Comparison of ENCODE assay signal across 9 cellular contexts in the genomic region with DNA sequence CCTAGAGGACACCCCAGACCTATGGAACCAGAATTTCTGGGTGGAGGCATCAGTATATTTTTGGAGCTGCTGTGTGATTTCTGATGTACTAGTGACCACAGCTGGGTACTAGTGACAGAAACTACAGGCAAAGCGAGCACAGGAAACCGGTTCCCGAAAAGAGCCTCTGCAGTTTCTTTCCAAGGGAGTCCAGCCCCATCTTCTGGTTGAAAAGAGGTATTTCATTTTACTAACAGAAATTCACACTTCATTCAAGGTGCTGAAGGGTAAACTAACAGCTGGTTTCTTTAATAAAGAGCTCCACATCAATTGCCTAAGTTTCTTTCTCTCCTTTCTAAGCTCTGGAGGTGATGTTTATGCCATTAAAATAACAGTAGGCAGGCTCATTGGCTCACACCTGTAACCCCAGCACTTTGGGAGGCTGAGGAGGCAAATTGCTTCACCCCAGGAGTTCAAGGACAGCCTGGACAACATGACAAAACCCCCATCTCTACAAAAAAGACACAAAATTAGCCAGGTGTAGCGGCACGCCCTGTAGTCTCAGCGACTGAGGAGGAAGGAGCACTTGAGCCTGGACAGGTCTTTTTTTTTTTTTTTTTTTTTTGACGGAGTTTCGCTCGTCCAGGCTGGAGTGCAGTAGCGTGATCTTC. TPM values are rescaled to one million over a fixed set of nuclear protein-coding genes. Genes with fewer than 3 reads are reported as not detected.
DNase-seq lines count a peak whose midpoint lies in the region; ATAC-seq and TF ChIP-seq lines count a peak whose summit lies in the region.
"Had no signal": no experiment of that assay in that cellular context is flagged by ENCODE, and none has a peak within 500 bp of the region (broad histone marks: within the 10 kb centered on the region; RNA-seq: fewer than 3 reads in every experiment).

No MANE protein-coding gene starts in this region.

- no peak overlapping the region for H3K27ac Mint-ChIP-seq in effector memory CD8-positive, alpha-beta T cell

- peaks cover 12% of the 10 kb centered on the region for H3K36me3 Mint-ChIP-seq in effector memory CD8-positive, alpha-beta T cell (ENCODE audit: insufficient read depth)

- no peak overlapping the region for H4K8ac ChIP-seq in mesendoderm (ENCODE audit: low read depth, low read length)

- H3K9me3 Mint-ChIP-seq in effector memory CD8-positive, alpha-beta T cell, result no peaks in the 10 kb centered on the region

- H2BK5ac ChIP-seq in mesendoderm (ENCODE audit: low read length), result no peak overlapping the region

- peak in 2 of 3 experiments; percentile 10 to 56 for DNase-seq in NCI-H1417 (lab: John Stamatoyannopoulos, UW)
- DNase-seq in NCI-H1417 treated with DMSO at 0.1 percent for 48 hours (lab: John Stamatoyannopoulos, UW), result no peak
- peak; percentile 70 for DNase-seq in HEK293T (ENCODE audit: extremely low spot score)
- no peak for DNase-seq in RWPE2 (ENCODE audit: low spot score)
- peak; percentile 8 to 30 (median 21) for DNase-seq in effector memory CD8-positive, alpha-beta T cell
- DNase-seq in mesendoderm, result peak; percentile 70

- no peak overlapping the region for H3K23ac ChIP-seq in mesendoderm (ENCODE audit: low read length)

- H2AK5ac ChIP-seq in mesendoderm (ENCODE audit: low read length), result no peak overlapping the region

- H3K56ac ChIP-seq in mesendoderm (ENCODE audit: low read length), result no peak overlapping the region

- no peaks in the 10 kb centered on the region for H3K79me1 ChIP-seq in mesendoderm (ENCODE audit: low read length)

- H3K27ac ChIP-seq in RWPE2 (ENCODE audit: poor library complexity, severe bottlenecking) (no peak overlapping the region), mesendoderm (ENCODE audit: low read depth, low read length) (no peak overlapping the region)
- H3K27ac ChIP-seq: BLaER1 had no signal

- H3K4me3 Mint-ChIP-seq in effector memory CD8-positive, alpha-beta T cell, result no peak overlapping the region

- ATAC-seq in RWPE2 (ENCODE audit: low read depth), result 0 out of 3 replicates have a peak, but pooled peaks have one; percentile 21
- peak; percentile 41 for ATAC-seq in effector memory CD8-positive, alpha-beta T cell (replicated peaks)
- ATAC-seq in GM19328 (IDR thresholded peaks at IDR 0.05; ENCODE audit: unreplicated experiment), result no peak
- no peak for ATAC-seq in GM18870 (IDR thresholded peaks at IDR 0.05; ENCODE audit: unreplicated experiment)

- no peaks in the 10 kb centered on the region for H3K79me2 ChIP-seq in mesendoderm (ENCODE audit: control insufficient read depth, insufficient read depth, low read length)

- no peak overlapping the region for H3K4me2 ChIP-seq in mesendoderm (ENCODE audit: low read length)
- H3K4me2 ChIP-seq: BLaER1 had no signal

- no peaks in the 10 kb centered on the region for H3K27me3 Mint-ChIP-seq in effector memory CD8-positive, alpha-beta T cell

- H3K4me1 ChIP-seq in RWPE2 (ENCODE audit: insufficient read depth, poor library complexity, severe bottlenecking), result no peaks in the 10 kb centered on the region
- no peaks in the 10 kb centered on the region for H3K4me1 ChIP-seq in mesendoderm (ENCODE audit: control insufficient read depth, low read depth, low read length)
- H3K4me1 ChIP-seq: BLaER1 had no signal

- no peak overlapping the region for H4K5ac ChIP-seq in mesendoderm (ENCODE audit: low read length)

- TF ChIP-seq CTCF in RWPE2 (IDR thresholded peaks at IDR 0.05; ENCODE audit: poor library complexity, severe bottlenecking), result peak; percentile 63

- peaks cover 0 to 2% of the 10 kb centered on the region in 2 donors for H3K4me1 Mint-ChIP-seq in effector memory CD8-positive, alpha-beta T cell (ENCODE audit: low read depth in 2 of 2)

- H3K36me3 ChIP-seq in RWPE2 (ENCODE audit: low read depth), result peaks cover 33% of the 10 kb centered on the region
- H3K36me3 ChIP-seq in mesendoderm (ENCODE audit: control insufficient read depth, insufficient read depth, low read length), result peaks cover 12% of the 10 kb centered on the region

- H3K18ac ChIP-seq in mesendoderm (ENCODE audit: low read length), result no peak overlapping the region

- no peak overlapping the region for H2BK120ac ChIP-seq in mesendoderm (ENCODE audit: low read depth, low read length)

- no peaks in the 10 kb centered on the region for H3K27me3 ChIP-seq in RWPE2 (ENCODE audit: insufficient read depth, poor library complexity, severe bottlenecking)
- no peaks in the 10 kb centered on the region for H3K27me3 ChIP-seq in mesendoderm (ENCODE audit: insufficient read depth, low read length, poor library complexity)
- H3K27me3 ChIP-seq: BLaER1 had no signal

- WGBS in mesendoderm (ENCODE audit: extremely low coverage, insufficient coverage, low lambda C conversion rate), result no CpG with 5 or more reads among the region's 10 CpGs

- H2BK15ac ChIP-seq in mesendoderm (replicated peaks; ENCODE audit: low read depth), result no peak overlapping the region

- H3K9ac ChIP-seq in mesendoderm (ENCODE audit: low read length), result no peak overlapping the region
- H3K9ac ChIP-seq: BLaER1 had no signal

- CTCF ChIA-PET in HEK293T (lab: Yijun Ruan, JAX), result interaction anchor here (0.7 to 1.8 kb wide), 10 partner anchors 9 to 155 kb away, joined by 3 to 7 read pairs (median 4); a partner anchor contains a TSS

- H3K4ac ChIP-seq in mesendoderm (ENCODE audit: low read depth, low read length), result no peak overlapping the region

- H3K4me3 ChIP-seq in RWPE2 (ENCODE audit: severe bottlenecking) (no peak overlapping the region), mesendoderm (ENCODE audit: low read length) (no peak overlapping the region)
- H3K4me3 ChIP-seq: BLaER1 had no signal

- POLR2A ChIA-PET in HEK293T (lab: Yijun Ruan, JAX), result no interaction called here

- no peaks in the 10 kb centered on the region for H3K9me3 ChIP-seq in RWPE2 (ENCODE audit: severe bottlenecking)
- H3K9me3 ChIP-seq: BLaER1 had no signal

TF ChIP-seq in HEK293T, 16 proteins besides CTCF, POLR2A, EP300 and RAD21:
- TF ChIP-seq SUZ12 (IDR thresholded peaks at IDR 0.05), result no peak
- no peak for TF ChIP-seq LEF1 (IDR thresholded peaks at IDR 0.05; ENCODE audit: borderline replicate concordance)
- no peak for TF ChIP-seq HDGF (IDR thresholded peaks at IDR 0.05; ENCODE audit: borderline replicate concordance)

RNA-seq across cellular contexts. Expression of a gene that starts 22.0 kb away (rescaled TPM):
- 6.8 TPM for polyA plus RNA-seq in mesendoderm (2013, experiment 1 of 2)
- 6.4 TPM for polyA plus RNA-seq in mesendoderm (2013, experiment 2 of 2)

RNA-seq across cellular contexts. Expression of a gene that starts 33.1 kb away (rescaled TPM):
- polyA plus RNA-seq in mesendoderm (2013, experiment 1 of 2), result 14.6 TPM
- polyA plus RNA-seq in mesendoderm (2013, experiment 2 of 2), result 14.9 TPM

RNA-seq across cellular contexts. Expression of a gene that starts 44.0 kb away (rescaled TPM):
- 11.2 TPM for polyA plus RNA-seq in mesendoderm (2013, experiment 1 of 2)
- 10.9 TPM for polyA plus RNA-seq in mesendoderm (2013, experiment 2 of 2)

RNA-seq across cellular contexts. Expression of a gene that starts 55.0 kb away (rescaled TPM):
- polyA plus RNA-seq in mesendoderm (2013, experiment 1 of 2), result 83.5 TPM
- 82.1 TPM for polyA plus RNA-seq in mesendoderm (2013, experiment 2 of 2)

Comparison
In these comparisons a context has a peak if more than half of its experiments do, and no peak if none do; other contexts are left out.
1. DNase-seq: peak in NCI-H1417 (2 of 3), HEK293T (single experiment), effector memory CD8-positive, alpha-beta T cell (3 of 3) and mesendoderm (single experiment); none in NCI-H1417 treated with DMSO at 0.1 percent for 48 hours (single experiment) and RWPE2 (single experiment).
2. ATAC-seq: peak in RWPE2 (single experiment) and effector memory CD8-positive, alpha-beta T cell (single experiment); none in GM19328 (single experiment) and GM18870 (single experiment).